ENCODE assay signal across 10 cellular contexts in genomic region chr1:24735156-24735618, GRCh38. TPM values are rescaled to one million over a fixed set of nuclear protein-coding genes. Genes with fewer than 3 reads are reported as not detected.
A peak's percentile ranks its signal among the peaks of the same experiment; 100 is the strongest.
DNase-seq lines count a peak whose midpoint lies in the region; FAIRE-seq and TF ChIP-seq lines count a peak whose summit lies in the region.
"Had no signal": no experiment of that assay in that cellular context is flagged by ENCODE, and none has a peak within 500 bp of the region (broad histone marks: within the 10 kb centered on the region; RNA-seq: fewer than 3 reads in every experiment).

No MANE protein-coding gene starts in this region.

- H3K36me3 ChIP-seq in adipocyte (ENCODE audit: control insufficient read depth, insufficient read depth, low read length, severe bottlenecking) = no peaks in the 10 kb centered on the region
- no peaks in the 10 kb centered on the region for H3K36me3 ChIP-seq in smooth muscle cell (ENCODE audit: low read depth)
- no peaks in the 10 kb centered on the region for H3K36me3 ChIP-seq in colonic mucosa

- TF ChIP-seq CTCF in smooth muscle cell (IDR thresholded peaks at IDR 0.05; ENCODE audit: borderline replicate concordance, insufficient read depth, poor library complexity, severe bottlenecking) (no peak), colonic mucosa (IDR thresholded peaks at IDR 0.05) (no peak)

- peak overlapping the region; percentile 57 for H3K27ac ChIP-seq in layer of hippocampus (ENCODE audit: low read depth, low read length)
- peak overlapping the region; percentile 72 for H3K27ac ChIP-seq in smooth muscle cell (ENCODE audit: low read depth)
- H3K27ac ChIP-seq in colonic mucosa = no peak overlapping the region

- H3K4me2 ChIP-seq in smooth muscle cell = peak overlapping the region; percentile 71

- peaks cover 13% of the 10 kb centered on the region for H3F3A ChIP-seq in smooth muscle cell (ENCODE audit: low read depth)

- H3K4me3 ChIP-seq in adipocyte (ENCODE audit: low read length) (peak overlapping the region; percentile 41), smooth muscle cell (no peak overlapping the region), colonic mucosa (no peak overlapping the region)

- 19% methylated on average over 8 of the region's 8 CpGs for WGBS in smooth muscle cell (ENCODE audit: low lambda C conversion rate)

- H4K20me1 ChIP-seq in smooth muscle cell (ENCODE audit: low read depth) = no peaks in the 10 kb centered on the region

- H3K9me3 ChIP-seq in adipocyte (ENCODE audit: control insufficient read depth, low read length) = no peaks in the 10 kb centered on the region
- H3K9me3 ChIP-seq in smooth muscle cell (replicated peaks; ENCODE audit: low read depth) = no peaks in the 10 kb centered on the region
- H3K9me3 ChIP-seq in colonic mucosa = no peaks in the 10 kb centered on the region

- intact Hi-C loops in colonic mucosa (cut with DNase I) = no loop called here

- no peak for DNase-seq in GM12892 (ENCODE audit: insufficient read length)
- DNase-seq in adipocyte (ENCODE audit: low read depth) = peak; percentile 33
- no peak for DNase-seq in smooth muscle cell (lab: John Stamatoyannopoulos, UW; ENCODE audit: unreplicated experiment)
- no peak for DNase-seq in colonic mucosa
- DNase-seq in OCI-M1 (lab: John Stamatoyannopoulos, UW) = no peak
- DNase-seq in NCI-H187 treated with DMSO at 0.1 percent for 48 hours (lab: John Stamatoyannopoulos, UW) = no peak
- no peak for DNase-seq in HuH-7.5 (ENCODE audit: low spot score)
- DNase-seq: activated CD8-positive, alpha-beta memory T cell treated with anti-CD3 and anti-CD28 coated beads for 24 hours; CD4-positive, CD25-positive, alpha-beta regulatory T cell had no signal

- TF ChIP-seq POLR2A in GM12892 (IDR thresholded peaks at IDR 0.05; ENCODE audit: low read depth, low read length) = no peak

- H3K27me3 ChIP-seq in adipocyte (replicated peaks; ENCODE audit: control insufficient read depth, insufficient read depth, low read length) = no peaks in the 10 kb centered on the region
- H3K27me3 ChIP-seq in layer of hippocampus (ENCODE audit: control insufficient read depth, insufficient read depth, low read length) = no peaks in the 10 kb centered on the region
- H3K27me3 ChIP-seq in smooth muscle cell (ENCODE audit: low read depth) = no peaks in the 10 kb centered on the region
- no peaks in the 10 kb centered on the region for H3K27me3 ChIP-seq in colonic mucosa

- H3K9ac ChIP-seq in adipocyte (ENCODE audit: low read length) (peak overlapping the region; percentile 58), smooth muscle cell (ENCODE audit: low read depth) (no peak overlapping the region), colonic mucosa (ENCODE audit: low read depth in 2 of 2, low read length in 2 of 2) (peak overlapping the region in 1 of 2 donors; percentile 14)

- H3K4me1 ChIP-seq in adipocyte (ENCODE audit: control insufficient read depth, insufficient read depth, low read length) (peaks cover 22% of the 10 kb centered on the region), smooth muscle cell (ENCODE audit: low read depth) (peaks cover 21% of the 10 kb centered on the region), colonic mucosa (no peaks in the 10 kb centered on the region)

- peak overlapping the region; percentile 33 for H2AFZ ChIP-seq in smooth muscle cell (ENCODE audit: low read depth)

- no peaks in the 10 kb centered on the region for H3K79me2 ChIP-seq in smooth muscle cell (ENCODE audit: low read depth)

- peak; percentile 27 for FAIRE-seq in GM12892 (lab: Jason Lieb, UNC)

RNA-seq across cellular contexts. Expression of gene CLIC4, which starts 10.1 kb away (rescaled TPM):
- polyA plus RNA-seq in GM12892 (2012; ENCODE audit: missing spikeins) = 39.3 TPM
- total RNA-seq in smooth muscle cell = 389 and 417 TPM in 2 replicates
- polyA plus RNA-seq in smooth muscle cell = 149 and 151 TPM in 2 replicates
- 10 to 100 TPM; 38.0 to 84.8 TPM for total RNA-seq in colonic mucosa
